24 cellular contexts compared by ENCODE assay signal in genomic region chr2:85659324-85659981, GRCh38. TPM values are rescaled to one million over a fixed set of nuclear protein-coding genes. Genes with fewer than 3 reads are reported as not detected.
"Had no signal": no experiment of that assay in that cellular context is flagged by ENCODE, and none has a peak within 500 bp of the region (broad histone marks: within the 10 kb centered on the region; RNA-seq: fewer than 3 reads in every experiment).

No MANE protein-coding gene starts in this region.

- ATAC-seq: activated CD4-positive, CD25-positive, alpha-beta regulatory T cell treated with anti-CD3 and anti-CD28 coated beads, Interleukin-2, amount 50 U/mL, for 24 hours; foreskin keratinocyte; left cardiac atrium had no signal

- H3K9me3 ChIP-seq: SJCRH30, thoracic aorta had no signal

- H3K27ac Mint-ChIP-seq: activated CD4-positive, alpha-beta T cell treated with anti-CD3 and anti-CD28 coated beads, Interleukin-2, amount 10 ng/mL, durations not matched to agents 7 days and 5 days; activated naive CD4-positive, alpha-beta T cell treated with anti-CD3 and anti-CD28 coated beads for 36 hours; activated T-helper 2 cell treated with anti-CD3 and anti-CD28 coated beads, Interferon-gamma antibody, Interleukin-2, Interleukin-4, amounts not matched to agents 10 μg/mL and 5 μg/mL and 100 μg/mL, durations not matched to agents 14 hours and 24 hours and 36 hours; progenitor cell of endocrine pancreas had no signal

- H3K27me3 Mint-ChIP-seq: activated CD4-positive, alpha-beta T cell treated with anti-CD3 and anti-CD28 coated beads, Interleukin-2, amount 10 ng/mL, durations not matched to agents 7 days and 5 days; progenitor cell of endocrine pancreas had no signal

- H3K4me3 Mint-ChIP-seq: activated CD4-positive, alpha-beta T cell treated with anti-CD3 and anti-CD28 coated beads, Interleukin-2, amount 10 ng/mL, durations not matched to agents 7 days and 5 days; activated naive CD4-positive, alpha-beta T cell treated with anti-CD3 and anti-CD28 coated beads for 36 hours; neural crest cell had no signal

- H3K36me3 ChIP-seq: thoracic aorta had no signal

- H3K4me1 ChIP-seq: foreskin keratinocyte, SJCRH30 had no signal

- H3K4me3 ChIP-seq: hepatocyte, SJCRH30, thoracic aorta had no signal

- H3K27ac ChIP-seq: foreskin keratinocyte, hepatocyte, SJCRH30, thoracic aorta had no signal

- H3K4me1 Mint-ChIP-seq: activated CD4-positive, alpha-beta T cell treated with anti-CD3 and anti-CD28 coated beads, Interleukin-2, amount 10 ng/mL, durations not matched to agents 7 days and 5 days; neural crest cell had no signal

- H3K9me3 Mint-ChIP-seq: activated CD4-positive, alpha-beta T cell treated with anti-CD3 and anti-CD28 coated beads, Interleukin-2, amount 10 ng/mL, durations not matched to agents 7 days and 5 days; activated naive CD4-positive, alpha-beta T cell treated with anti-CD3 and anti-CD28 coated beads for 36 hours; activated T-helper 2 cell treated with anti-CD3 and anti-CD28 coated beads, Interferon-gamma antibody, Interleukin-2, Interleukin-4, amounts not matched to agents 10 μg/mL and 5 μg/mL and 100 μg/mL, durations not matched to agents 14 hours and 24 hours and 36 hours; neural crest cell had no signal

- H3K27me3 ChIP-seq: foreskin keratinocyte, hepatocyte, SJCRH30 had no signal

- DNase-seq: activated CD4-positive, alpha-beta T cell treated with anti-CD3 and anti-CD28 coated beads, Interleukin-2, amount 10 ng/mL, durations not matched to agents 7 days and 5 days; activated naive CD4-positive, alpha-beta T cell treated with anti-CD3 and anti-CD28 coated beads for 36 hours; activated T-cell treated with anti-CD3 and anti-CD28 coated beads, Interleukin-2, amount 50 U/mL, for 1 hour; dermis blood vessel endothelial cell; effector memory CD4-positive, alpha-beta T cell; foreskin keratinocyte; left cardiac atrium; mammary epithelial cell; midbrain; SJCRH30; stimulated activated CD4-positive, alpha-beta T cell treated with anti-CD3 and anti-CD28 coated beads, Interleukin-2, amount 100 ng/mL, for 48 hours; T1000 had no signal

RNA-seq across cellular contexts. Expression of gene SFTPB, which starts 8.5 kb away (rescaled TPM):
- total RNA-seq: activated CD4-positive, alpha-beta T cell treated with anti-CD3 and anti-CD28 coated beads, Interleukin-2, amount 10 ng/mL, durations not matched to agents 7 days and 5 days; activated naive CD4-positive, alpha-beta T cell treated with anti-CD3 and anti-CD28 coated beads for 36 hours; activated T-helper 2 cell treated with anti-CD3 and anti-CD28 coated beads, Interferon-gamma antibody, Interleukin-2, Interleukin-4, amounts not matched to agents 10 μg/mL and 5 μg/mL and 100 μg/mL, durations not matched to agents 14 hours and 24 hours and 36 hours; bronchial epithelial cell; chondrocyte; dermis blood vessel endothelial cell; fibroblast of lung; foreskin keratinocyte; mammary epithelial cell; neural crest cell; osteoblast; progenitor cell of endocrine pancreas; SJCRH30; T-helper 1 cell treated with Interleukin-12 subunit alpha and Interleukin-12 subunit beta and Interleukin-4 antibody, amounts not matched to agents 30 ng/mL and 1 ng/mL, for 36 hours; thoracic aorta; urinary bladder had no signal
- polyA plus RNA-seq: fibroblast of lung, foreskin keratinocyte, mammary epithelial cell, urinary bladder had no signal

RNA-seq across cellular contexts. Expression of gene GNLY, which starts 34.7 kb away (rescaled TPM):
- total RNA-seq: bronchial epithelial cell, chondrocyte, dermis blood vessel endothelial cell, foreskin keratinocyte, hepatocyte, mammary epithelial cell, neural crest cell, osteoblast, progenitor cell of endocrine pancreas, SJCRH30, urinary bladder had no signal
- polyA plus RNA-seq: fibroblast of lung, foreskin keratinocyte, hepatocyte, mammary epithelial cell had no signal
